Comparison of ENCODE assay signal across 35 cellular contexts in genomic region chr12:126869644-126870043, GRCh38.
"Had no signal": no experiment of that assay in that cellular context is flagged by ENCODE, and none has a peak within 500 bp of the region (broad histone marks: within the 10 kb centered on the region; RNA-seq: fewer than 3 reads in every experiment).

No MANE protein-coding gene starts in this region.

- H3K4me1 ChIP-seq: adrenal gland, body of pancreas had no signal

- FAIRE-seq: colon, frontal cortex had no signal

- H3K4me3 Mint-ChIP-seq: activated CD4-positive, alpha-beta memory T cell treated with anti-CD3 and anti-CD28 coated beads for 36 hours; activated CD4-positive, alpha-beta T cell treated with anti-CD3 and anti-CD28 coated beads for 36 hours; activated CD4-positive, alpha-beta T cell treated with anti-CD3 and anti-CD28 coated beads, Interleukin-2, amount 10 ng/mL, durations not matched to agents 24 days and 14 days; activated CD8-positive, alpha-beta memory T cell treated with anti-CD3 and anti-CD28 coated beads, Interleukin-2, amount 10 ng/mL, durations not matched to agents 7 days and 5 days; activated CD8-positive, alpha-beta T cell treated with anti-CD3 and anti-CD28 coated beads, Interleukin-2, amount 10 ng/mL, durations not matched to agents 7 days and 5 days; activated naive CD4-positive, alpha-beta T cell treated with anti-CD3 and anti-CD28 coated beads for 36 hours; activated naive CD4-positive, alpha-beta T cell treated with anti-CD3 and anti-CD28 coated beads, Interleukin-2, amount 50 U/mL, for 24 hours; activated naive CD8-positive, alpha-beta T cell treated with anti-CD3 and anti-CD28 coated beads for 36 hours; activated naive CD8-positive, alpha-beta T cell treated with anti-CD3 and anti-CD28 coated beads, Interleukin-2, amount 50 U/mL, for 24 hours; activated T-helper 1 cell treated with anti-CD3 and anti-CD28 coated beads, Interleukin-12 subunit alpha, Interleukin-12 subunit beta, Interleukin-2, Interleukin-4 antibody, amounts not matched to agents 30 ng/mL and 10 ng/mL and 1 ng/mL, durations not matched to agents 14 hours and 24 hours and 36 hours; effector memory CD8-positive, alpha-beta T cell; T-helper 17 cell; T-helper 2 cell treated with Interferon-gamma antibody and Interleukin-4, amounts not matched to agents 5 μg/mL and 100 μg/mL, for 36 hours had no signal

- H3K27me3 Mint-ChIP-seq: activated CD4-positive, alpha-beta memory T cell treated with anti-CD3 and anti-CD28 coated beads for 36 hours; activated CD4-positive, alpha-beta T cell treated with anti-CD3 and anti-CD28 coated beads, Interleukin-2, amount 10 ng/mL, durations not matched to agents 24 days and 14 days; activated CD8-positive, alpha-beta memory T cell treated with anti-CD3 and anti-CD28 coated beads, Interleukin-2, amount 10 ng/mL, durations not matched to agents 7 days and 5 days; activated naive CD4-positive, alpha-beta T cell treated with anti-CD3 and anti-CD28 coated beads, Interleukin-2, amount 50 U/mL, for 24 hours; T-helper 17 cell had no signal

- H3K27me3 ChIP-seq: adrenal gland, body of pancreas had no signal

- DNase-seq: activated CD4-positive, alpha-beta memory T cell treated with anti-CD3 and anti-CD28 coated beads for 36 hours; activated CD4-positive, alpha-beta T cell treated with anti-CD3 and anti-CD28 coated beads for 36 hours; activated CD4-positive, alpha-beta T cell treated with anti-CD3 and anti-CD28 coated beads, Interleukin-2, amount 10 ng/mL, durations not matched to agents 24 days and 14 days; activated CD4-positive, CD25-positive, alpha-beta regulatory T cell; activated CD4-positive, CD25-positive, alpha-beta regulatory T cell treated with anti-CD3 and anti-CD28 coated beads, Interleukin-2, amount 50 U/mL, for 72 hours; activated CD8-positive, alpha-beta memory T cell treated with anti-CD3 and anti-CD28 coated beads, Interleukin-2, amount 10 ng/mL, durations not matched to agents 7 days and 5 days; activated CD8-positive, alpha-beta memory T cell treated with anti-CD3 and anti-CD28 coated beads, Interleukin-2, amount 50 U/mL, for 4 hours; activated CD8-positive, alpha-beta T cell treated with anti-CD3 and anti-CD28 coated beads, Interleukin-2, amount 10 ng/mL, durations not matched to agents 7 days and 5 days; activated effector memory CD4-positive, alpha-beta T cell treated with anti-CD3 and anti-CD28 coated beads, Interleukin-2, amount 50 U/mL, for 16 hours; activated naive CD4-positive, alpha-beta T cell treated with anti-CD3 and anti-CD28 coated beads for 36 hours; activated naive CD8-positive, alpha-beta T cell treated with anti-CD3 and anti-CD28 coated beads for 36 hours; activated naive CD8-positive, alpha-beta T cell treated with anti-CD3 and anti-CD28 coated beads, Interleukin-2, amount 50 U/mL, for 24 hours; activated T-cell treated with anti-CD3 and anti-CD28 coated beads, Interleukin-2, amount 50 U/mL, for 1 hour; activated T-cell treated with anti-CD3 and anti-CD28 coated beads, Interleukin-2, amount 50 U/mL, for 48 hours; adrenal gland; amygdala; aorta; body of pancreas; caudate nucleus; cortex of kidney; dermis blood vessel endothelial cell; effector CD4-positive, alpha-beta T cell; effector memory CD8-positive, alpha-beta T cell; foreskin fibroblast; head of caudate nucleus; T-helper 1 cell; T-helper 17 cell; T1000; WERI-Rb-1 had no signal

- H3K36me3 ChIP-seq: adrenal gland, WERI-Rb-1 had no signal

- H3K9me3 ChIP-seq: adrenal gland, body of pancreas had no signal

- H3K9me3 Mint-ChIP-seq: activated CD4-positive, alpha-beta memory T cell treated with anti-CD3 and anti-CD28 coated beads for 36 hours; activated CD4-positive, alpha-beta T cell treated with anti-CD3 and anti-CD28 coated beads, Interleukin-2, amount 10 ng/mL, durations not matched to agents 24 days and 14 days; activated naive CD4-positive, alpha-beta T cell treated with anti-CD3 and anti-CD28 coated beads for 36 hours; activated naive CD4-positive, alpha-beta T cell treated with anti-CD3 and anti-CD28 coated beads, Interleukin-2, amount 50 U/mL, for 24 hours; activated naive CD8-positive, alpha-beta T cell treated with anti-CD3 and anti-CD28 coated beads for 36 hours; activated T-helper 1 cell treated with anti-CD3 and anti-CD28 coated beads, Interleukin-12 subunit alpha, Interleukin-12 subunit beta, Interleukin-2, Interleukin-4 antibody, amounts not matched to agents 30 ng/mL and 10 ng/mL and 1 ng/mL, durations not matched to agents 14 hours and 24 hours and 36 hours; activated T-helper 2 cell treated with anti-CD3 and anti-CD28 coated beads, Interferon-gamma antibody, Interleukin-2, Interleukin-4, amounts not matched to agents 10 μg/mL and 5 μg/mL and 100 μg/mL, durations not matched to agents 14 hours and 24 hours and 36 hours had no signal

- H3K27ac Mint-ChIP-seq: activated CD4-positive, alpha-beta memory T cell treated with anti-CD3 and anti-CD28 coated beads for 36 hours; activated CD4-positive, alpha-beta T cell treated with anti-CD3 and anti-CD28 coated beads for 36 hours; activated CD4-positive, alpha-beta T cell treated with anti-CD3 and anti-CD28 coated beads, Interleukin-2, amount 10 ng/mL, durations not matched to agents 24 days and 14 days; activated CD8-positive, alpha-beta memory T cell treated with anti-CD3 and anti-CD28 coated beads, Interleukin-2, amount 10 ng/mL, durations not matched to agents 7 days and 5 days; activated CD8-positive, alpha-beta T cell treated with anti-CD3 and anti-CD28 coated beads, Interleukin-2, amount 10 ng/mL, durations not matched to agents 7 days and 5 days; activated naive CD4-positive, alpha-beta T cell treated with anti-CD3 and anti-CD28 coated beads for 36 hours; activated naive CD4-positive, alpha-beta T cell treated with anti-CD3 and anti-CD28 coated beads, Interleukin-2, amount 50 U/mL, for 24 hours; activated naive CD8-positive, alpha-beta T cell treated with anti-CD3 and anti-CD28 coated beads for 36 hours; activated naive CD8-positive, alpha-beta T cell treated with anti-CD3 and anti-CD28 coated beads, Interleukin-2, amount 50 U/mL, for 24 hours; activated T-helper 1 cell treated with anti-CD3 and anti-CD28 coated beads, Interleukin-12 subunit alpha, Interleukin-12 subunit beta, Interleukin-2, Interleukin-4 antibody, amounts not matched to agents 30 ng/mL and 10 ng/mL and 1 ng/mL, durations not matched to agents 14 hours and 24 hours and 36 hours; activated T-helper 2 cell treated with anti-CD3 and anti-CD28 coated beads, Interferon-gamma antibody, Interleukin-2, Interleukin-4, amounts not matched to agents 10 μg/mL and 5 μg/mL and 100 μg/mL, durations not matched to agents 14 hours and 24 hours and 36 hours; effector memory CD8-positive, alpha-beta T cell; T-helper 17 cell; T-helper 2 cell treated with Interferon-gamma antibody and Interleukin-4, amounts not matched to agents 5 μg/mL and 100 μg/mL, for 36 hours had no signal

- H3K27ac ChIP-seq: adrenal gland, body of pancreas, WERI-Rb-1 had no signal

- H3K4me3 ChIP-seq: adrenal gland, body of pancreas had no signal

- H3K36me3 Mint-ChIP-seq: activated CD4-positive, alpha-beta memory T cell treated with anti-CD3 and anti-CD28 coated beads for 36 hours; activated CD8-positive, alpha-beta memory T cell treated with anti-CD3 and anti-CD28 coated beads, Interleukin-2, amount 10 ng/mL, durations not matched to agents 7 days and 5 days; activated naive CD4-positive, alpha-beta T cell treated with anti-CD3 and anti-CD28 coated beads, Interleukin-2, amount 50 U/mL, for 24 hours; activated naive CD8-positive, alpha-beta T cell treated with anti-CD3 and anti-CD28 coated beads for 36 hours had no signal

- H3K4me1 Mint-ChIP-seq: activated CD4-positive, alpha-beta T cell treated with anti-CD3 and anti-CD28 coated beads for 36 hours; activated CD4-positive, alpha-beta T cell treated with anti-CD3 and anti-CD28 coated beads, Interleukin-2, amount 10 ng/mL, durations not matched to agents 24 days and 14 days; activated CD8-positive, alpha-beta memory T cell treated with anti-CD3 and anti-CD28 coated beads, Interleukin-2, amount 10 ng/mL, durations not matched to agents 7 days and 5 days; activated naive CD4-positive, alpha-beta T cell treated with anti-CD3 and anti-CD28 coated beads, Interleukin-2, amount 50 U/mL, for 24 hours; activated naive CD8-positive, alpha-beta T cell treated with anti-CD3 and anti-CD28 coated beads for 36 hours; activated naive CD8-positive, alpha-beta T cell treated with anti-CD3 and anti-CD28 coated beads, Interleukin-2, amount 50 U/mL, for 24 hours had no signal

- ATAC-seq: activated CD4-positive, alpha-beta T cell treated with anti-CD3 and anti-CD28 coated beads for 36 hours; activated CD8-positive, alpha-beta memory T cell treated with anti-CD3 and anti-CD28 coated beads, Interleukin-2, amount 10 ng/mL, durations not matched to agents 7 days and 5 days; activated CD8-positive, alpha-beta T cell treated with anti-CD3 and anti-CD28 coated beads, Interleukin-2, amount 10 ng/mL, durations not matched to agents 7 days and 5 days; activated naive CD8-positive, alpha-beta T cell treated with anti-CD3 and anti-CD28 coated beads, Interleukin-2, amount 50 U/mL, for 24 hours; body of pancreas; effector memory CD8-positive, alpha-beta T cell; T-helper 17 cell had no signal
